9 cellular contexts compared by ENCODE assay signal in the genomic region with DNA sequence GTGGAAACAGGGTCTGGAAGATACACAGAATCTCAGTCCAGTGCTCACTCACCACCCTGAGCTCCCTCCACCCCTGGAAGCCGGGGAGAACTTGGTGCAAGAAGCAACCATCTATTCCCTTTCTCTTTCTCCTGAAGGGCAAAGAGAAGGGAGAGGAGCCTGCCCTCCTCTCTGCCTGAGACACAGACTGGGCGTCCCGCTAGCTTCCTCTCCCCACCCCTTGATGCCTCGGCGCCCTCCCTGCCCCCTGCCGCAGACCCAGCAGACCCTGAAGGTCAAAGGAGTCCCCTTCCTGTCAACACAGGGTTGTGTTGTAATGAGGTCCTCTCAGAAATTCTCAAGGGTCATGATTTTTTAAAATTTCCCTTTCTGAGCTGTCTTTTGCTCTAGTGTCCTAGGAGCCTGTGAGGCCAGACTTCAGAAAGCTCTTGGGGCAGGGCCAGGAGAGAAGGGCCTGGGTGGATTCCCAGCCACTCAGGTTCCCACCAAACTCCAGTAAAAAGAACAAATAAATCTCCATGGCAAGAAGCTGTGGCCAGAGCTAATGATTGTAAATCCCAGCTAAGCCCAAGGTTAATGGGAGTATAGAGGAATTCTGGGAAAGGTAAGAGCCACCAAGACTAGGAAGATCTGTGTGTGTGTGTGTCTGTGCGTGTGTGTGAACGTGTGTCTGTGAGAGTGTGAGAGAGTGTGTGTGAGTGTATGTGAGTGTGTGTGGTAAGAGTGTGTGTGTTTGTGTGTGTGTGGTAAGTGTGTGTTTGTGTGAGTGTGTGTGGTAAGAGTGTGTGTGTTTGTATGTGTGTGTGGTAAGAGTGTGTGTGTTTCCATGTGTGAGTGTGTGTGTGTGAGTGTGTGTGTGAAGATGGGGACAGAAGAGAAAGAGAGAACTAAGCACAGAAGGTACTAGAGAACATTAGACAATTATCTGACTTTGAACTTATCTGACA. TPM values are rescaled to one million over a fixed set of nuclear protein-coding genes. Genes with fewer than 3 reads are reported as not detected.
DNase-seq lines count a peak whose midpoint lies in the region; ATAC-seq and TF ChIP-seq lines count a peak whose summit lies in the region.
"Had no signal": no experiment of that assay in that cellular context is flagged by ENCODE, and none has a peak within 500 bp of the region (broad histone marks: within the 10 kb centered on the region; RNA-seq: fewer than 3 reads in every experiment).

No MANE protein-coding gene starts in this region.

- H3K4me2 ChIP-seq in neuronal stem cell (ENCODE audit: insufficient read depth, low read length, poor library complexity, severe bottlenecking): no peak overlapping the region

- WGBS in neuronal stem cell (ENCODE audit: extremely low coverage in 2 of 2, insufficient read length in 2 of 2, insufficient replicate concordance in 1 of 2), 2 donors: 100% methylated on average over 1 of the region's 8 CpGs; no CpG with 5 or more reads in 1 of the 2 donors

- no peak overlapping the region for H4K8ac ChIP-seq in neuronal stem cell (ENCODE audit: low read depth, low read length)

- H3K4me3 Mint-ChIP-seq in CD8-positive, alpha-beta T cell: no peak overlapping the region

- H2AFZ ChIP-seq in neuronal stem cell (ENCODE audit: low read length): peak overlapping the region; percentile 88

- no peak for DNase-seq in CD8-positive, alpha-beta T cell
- no peak for DNase-seq in Panc1 (ENCODE audit: low read depth, low spot score)
- no peak for DNase-seq in fibroblast of mammary gland (ENCODE audit: low read depth)
- DNase-seq in neuronal stem cell (ENCODE audit: low spot score): no peak
- no peak for DNase-seq in activated naive CD4-positive, alpha-beta T cell treated with Interleukin-2 at 50 U/mL for 16 hours
- DNase-seq in NK-92 (lab: John Stamatoyannopoulos, UW; ENCODE audit: unreplicated experiment): no peak
- no peak for DNase-seq in GM19240 (ENCODE audit: insufficient read length, low spot score)
- no peak for DNase-seq in activated effector memory CD4-positive, alpha-beta T cell treated with anti-CD3 and anti-CD28 coated beads, Interleukin-2, amount 50 U/mL, for 16 hours

- H3K14ac ChIP-seq in neuronal stem cell (ENCODE audit: low read length): no peak overlapping the region

- H3K4me1 ChIP-seq in CD8-positive, alpha-beta T cell (ENCODE audit: insufficient read depth, low read length): peaks cover 16% of the 10 kb centered on the region
- H3K4me1 ChIP-seq in Panc1 (ENCODE audit: control insufficient read depth, insufficient read depth, low read length) (peaks cover 9% of the 10 kb centered on the region), neuronal stem cell (ENCODE audit: control insufficient read depth in 2 of 2, insufficient read depth in 1 of 2, low read depth in 1 of 2, low read length in 2 of 2) (peaks cover 8 to 10% of the 10 kb centered on the region in 2 donors)

- ATAC-seq in CD8-positive, alpha-beta T cell: no peak
- peak; percentile 66 for ATAC-seq in Panc1

- no peak overlapping the region for H2BK12ac ChIP-seq in neuronal stem cell (ENCODE audit: low read length)

- H2AK5ac ChIP-seq in neuronal stem cell (ENCODE audit: low read depth, low read length): no peak overlapping the region

- no peak overlapping the region for H3K27ac ChIP-seq in CD8-positive, alpha-beta T cell (ENCODE audit: low read depth, low read length)
- H3K27ac ChIP-seq in Panc1 (ENCODE audit: low read length) (peak overlapping the region; percentile 58), neuronal stem cell (replicated peaks; ENCODE audit: low read length) (no peak overlapping the region)

- no peak for TF ChIP-seq CTCF in CD8-positive, alpha-beta T cell (IDR thresholded peaks at IDR 0.05)
- TF ChIP-seq CTCF in Panc1 (IDR thresholded peaks at IDR 0.05): no peak
- TF ChIP-seq CTCF in fibroblast of mammary gland (conservative IDR thresholded peaks at IDR 0.05; ENCODE audit: control insufficient read depth, insufficient read depth, low read depth, low read length): no peak

- in situ Hi-C loops in Panc1 (cut with HindIII; ENCODE audit: low pct_unique_long_range_greater_than_20kb, low sequenced_read_pairs): no loop called here

- H3K4me1 Mint-ChIP-seq in CD8-positive, alpha-beta T cell (ENCODE audit: low read depth): peaks cover 9% of the 10 kb centered on the region

- H3K23ac ChIP-seq in neuronal stem cell (ENCODE audit: low read depth, low read length, poor library complexity): no peak overlapping the region

- H2BK120ac ChIP-seq in neuronal stem cell (ENCODE audit: low read depth, low read length): no peak overlapping the region

- H2BK15ac ChIP-seq in neuronal stem cell (ENCODE audit: low read length): no peak overlapping the region

- peaks cover 23% of the 10 kb centered on the region for H3K27me3 ChIP-seq in CD8-positive, alpha-beta T cell (ENCODE audit: insufficient read depth, low read length)
- H3K27me3 ChIP-seq in Panc1 (ENCODE audit: control insufficient read depth, insufficient read depth, low read length) (no peaks in the 10 kb centered on the region), neuronal stem cell (ENCODE audit: control insufficient read depth in 3 of 3, insufficient read depth in 3 of 3, low read depth in 1 of 3, low read length in 3 of 3) (peaks cover 0 to 28% (median 0%) of the 10 kb centered on the region in 3 experiments)

- H2BK5ac ChIP-seq in neuronal stem cell (ENCODE audit: low read length): no peak overlapping the region

- BruUV-seq in Panc1 (replicated peaks; lab: Mats Ljungman, UMichigan): no TSS peak

- no peaks in the 10 kb centered on the region for H3K79me1 ChIP-seq in neuronal stem cell (ENCODE audit: low read depth, low read length)

- CTCF ChIA-PET in CD8-positive, alpha-beta T cell (lab: Charles Lee): interaction anchor here (0.6 to 4.9 kb wide), 5 partner anchors 8 to 650 kb away, joined by 3 to 87 read pairs (median 5); no protein-coding TSS in a partner anchor
- CTCF ChIA-PET in Panc1 (lab: Charles Lee): interaction anchor here (0.6 to 5.0 kb wide), 3 partner anchors 28 to 71 kb away, joined by 3 to 63 read pairs (median 5); no protein-coding TSS in a partner anchor

- H3K27ac Mint-ChIP-seq in CD8-positive, alpha-beta T cell: no peak overlapping the region

- POLR2A ChIA-PET in CD8-positive, alpha-beta T cell (lab: Charles Lee): no interaction called here
- POLR2A ChIA-PET in Panc1 (lab: Charles Lee): no interaction called here

- no peaks in the 10 kb centered on the region for H3K9me3 ChIP-seq in CD8-positive, alpha-beta T cell (ENCODE audit: low read length)
- H3K9me3 ChIP-seq in Panc1 (ENCODE audit: control insufficient read depth, insufficient read depth, low read depth, low read length) (no peaks in the 10 kb centered on the region), neuronal stem cell (replicated peaks in 1 of 2; ENCODE audit: control insufficient read depth in 2 of 2, insufficient read depth in 1 of 2, low read depth in 1 of 2, low read length in 2 of 2) (no peaks in the 10 kb centered on the region)

- no peak overlapping the region for H3K4ac ChIP-seq in neuronal stem cell (ENCODE audit: low read length)

- H3K18ac ChIP-seq in neuronal stem cell (ENCODE audit: low read length): no peak overlapping the region

- peak overlapping the region; percentile 29 for H3K4me3 ChIP-seq in CD8-positive, alpha-beta T cell (ENCODE audit: low read depth, low read length)
- H3K4me3 ChIP-seq in Panc1 (ENCODE audit: low read depth in 2 of 2, low read length in 2 of 2): peak overlapping the region; percentile 43 to 69
- peak overlapping the region; percentile 40 for H3K4me3 ChIP-seq in fibroblast of mammary gland (ENCODE audit: control insufficient read depth, low read depth, low read length)
- H3K4me3 ChIP-seq in neuronal stem cell (ENCODE audit: low read length in 2 of 2): no peak overlapping the region

- H4K91ac ChIP-seq in neuronal stem cell (ENCODE audit: low read depth, low read length, poor library complexity): no peak overlapping the region

- no peaks in the 10 kb centered on the region for H3K36me3 ChIP-seq in CD8-positive, alpha-beta T cell (ENCODE audit: insufficient read depth, low read length)
- H3K36me3 ChIP-seq in Panc1 (ENCODE audit: control insufficient read depth, insufficient read depth, low read length) (no peaks in the 10 kb centered on the region), neuronal stem cell (replicated peaks in 1 of 2; ENCODE audit: control insufficient read depth in 2 of 2, insufficient read depth in 2 of 2, low read length in 2 of 2) (no peaks in the 10 kb centered on the region)

- H3K36me3 Mint-ChIP-seq in CD8-positive, alpha-beta T cell: no peaks in the 10 kb centered on the region

- H3K27me3 Mint-ChIP-seq in CD8-positive, alpha-beta T cell (ENCODE audit: low read depth): peaks cover 43% of the 10 kb centered on the region

- intact Hi-C loops in CD8-positive, alpha-beta T cell (cut with DNase I, micrococcal nuclease): no loop called here
- intact Hi-C loops in Panc1 (cut with micrococcal nuclease; ENCODE audit: unreplicated experiment): no loop called here

- H3K9ac ChIP-seq in neuronal stem cell (ENCODE audit: low read depth, low read length, poor library complexity): no peak overlapping the region

- H3K9me3 Mint-ChIP-seq in CD8-positive, alpha-beta T cell: no peaks in the 10 kb centered on the region

RNA-seq across cellular contexts. Expression of a gene that starts 1.0 kb away (rescaled TPM):
- not detected for total RNA-seq in CD8-positive, alpha-beta T cell
- 0.49 TPM for total RNA-seq in Panc1 (2021; ENCODE audit: unreplicated experiment)
- polyA plus RNA-seq in Panc1 (2012; ENCODE audit: insufficient read length): 0.27 TPM
- 0.28 TPM for polyA plus RNA-seq in neuronal stem cell (2013, experiment 1 of 2)
- polyA plus RNA-seq in neuronal stem cell (2013, experiment 2 of 2): 0.21 TPM

RNA-seq across cellular contexts. Expression of a gene that starts 22.5 kb away (rescaled TPM):
- total RNA-seq in CD8-positive, alpha-beta T cell: 100 to 1,000 TPM; 201 to 204 TPM
- 37.8 TPM for total RNA-seq in Panc1 (2021; ENCODE audit: unreplicated experiment)
- 24.2 TPM for polyA plus RNA-seq in Panc1 (2012; ENCODE audit: insufficient read length)
- 25.2 TPM for polyA plus RNA-seq in neuronal stem cell (2013, experiment 1 of 2)
- polyA plus RNA-seq in neuronal stem cell (2013, experiment 2 of 2): 23.7 TPM

RNA-seq across cellular contexts. Expression of a gene that starts 59.1 kb away (rescaled TPM):
- not detected for total RNA-seq in CD8-positive, alpha-beta T cell
- not detected for total RNA-seq in Panc1 (2021; ENCODE audit: unreplicated experiment)
- polyA plus RNA-seq in Panc1 (2012; ENCODE audit: insufficient read length): 0.55 TPM
- polyA plus RNA-seq in neuronal stem cell (2013, experiment 1 of 2): 0.57 TPM
- 0.57 TPM for polyA plus RNA-seq in neuronal stem cell (2013, experiment 2 of 2)
- total RNA-seq: HT1080 had no signal

Comparison
In these comparisons a context has a peak if more than half of its experiments do, and no peak if none do; other contexts are left out.
1. H3K4me3 ChIP-seq: peak in CD8-positive, alpha-beta T cell (single experiment), Panc1 (2 of 2) and fibroblast of mammary gland (single experiment); none in neuronal stem cell (0 of 2).